Comparison of ENCODE assay signal across 23 cellular contexts in genomic region chr20:30485331-30486102, GRCh38.
"Had no signal": no experiment of that assay in that cellular context is flagged by ENCODE, and none has a peak within 500 bp of the region (broad histone marks: within the 10 kb centered on the region; RNA-seq: fewer than 3 reads in every experiment).

No MANE protein-coding gene starts in this region.

- H3K27me3 Mint-ChIP-seq: activated B cell treated with CpG ODN at 0.5 μM for 24 hours; activated CD4-positive, alpha-beta T cell treated with anti-CD3 and anti-CD28 coated beads, Interleukin-2, amount 10 ng/mL, durations not matched to agents 24 days and 14 days; stimulated activated naive CD8-positive, alpha-beta T cell treated with anti-CD3 and anti-CD28 coated beads, Interleukin-15, Interleukin-2, amounts not matched to agents 100 ng/mL and 50 ng/mL, for 24 hours had no signal

- H3K4me3 ChIP-seq: lung, skin epidermis, testis had no signal

- H3K36me3 ChIP-seq: brain microvascular endothelial cell had no signal

- H3K27me3 ChIP-seq: brain microvascular endothelial cell, testis had no signal

- H3K9me3 ChIP-seq: testis had no signal

- H3K4me3 Mint-ChIP-seq: activated B cell treated with CpG ODN at 0.5 μM for 24 hours; activated CD4-positive, alpha-beta T cell treated with anti-CD3 and anti-CD28 coated beads, Interleukin-2, amount 10 ng/mL, durations not matched to agents 24 days and 14 days; activated CD8-positive, alpha-beta T cell treated with anti-CD3 and anti-CD28 coated beads, Interleukin-2, amount 10 ng/mL, durations not matched to agents 7 days and 5 days; activated naive CD8-positive, alpha-beta T cell; dendritic cell treated with granulocyte-macrophage colony-stimulating factor and Interleukin-4, amounts not matched to agents 40 ng/mL and 50 ng/mL, for 4 days; naive B cell; stimulated activated naive CD8-positive, alpha-beta T cell treated with anti-CD3 and anti-CD28 coated beads, Interleukin-15, Interleukin-2, amounts not matched to agents 100 ng/mL and 50 ng/mL, for 24 hours; T-helper 2 cell treated with Interferon-gamma antibody and Interleukin-4, amounts not matched to agents 5 μg/mL and 100 μg/mL, for 36 hours had no signal

- DNase-seq: activated B cell treated with CpG ODN at 0.5 μM for 24 hours; activated CD4-positive, alpha-beta T cell treated with anti-CD3 and anti-CD28 coated beads, Interleukin-2, amount 10 ng/mL, durations not matched to agents 24 days and 14 days; activated CD8-positive, alpha-beta memory T cell treated with anti-CD3 and anti-CD28 coated beads, Interleukin-2, amount 50 U/mL, for 4 hours; activated CD8-positive, alpha-beta T cell treated with anti-CD3 and anti-CD28 coated beads, Interleukin-2, amount 10 ng/mL, durations not matched to agents 7 days and 5 days; activated gamma-delta T cell treated with Interleukin-2 at 50 U/mL for 16 hours; activated T-cell treated with anti-CD3 and anti-CD28 coated beads, Interleukin-2, amount 50 U/mL, for 48 hours; brain microvascular endothelial cell; cerebellar nuclear complex; effector memory CD4-positive, alpha-beta T cell; foreskin melanocyte; head of caudate nucleus; left cardiac atrium; naive B cell; retina; stimulated activated CD4-positive, alpha-beta T cell treated with anti-CD3 and anti-CD28 coated beads, Interleukin-4, amount 100 ng/mL, for 24 hours; stimulated activated CD8-positive, alpha-beta memory T cell treated with anti-CD3 and anti-CD28 coated beads, Interleukin-4, amount 100 ng/mL, for 48 hours; testis had no signal

- H3K27ac Mint-ChIP-seq: activated B cell treated with CpG ODN at 0.5 μM for 24 hours; activated CD4-positive, alpha-beta T cell treated with anti-CD3 and anti-CD28 coated beads, Interleukin-2, amount 10 ng/mL, durations not matched to agents 24 days and 14 days; activated CD8-positive, alpha-beta T cell treated with anti-CD3 and anti-CD28 coated beads, Interleukin-2, amount 10 ng/mL, durations not matched to agents 7 days and 5 days; activated naive CD8-positive, alpha-beta T cell; dendritic cell treated with granulocyte-macrophage colony-stimulating factor and Interleukin-4, amounts not matched to agents 40 ng/mL and 50 ng/mL, for 4 days; naive B cell; stimulated activated naive CD8-positive, alpha-beta T cell treated with anti-CD3 and anti-CD28 coated beads, Interleukin-15, Interleukin-2, amounts not matched to agents 100 ng/mL and 50 ng/mL, for 24 hours; T-helper 2 cell treated with Interferon-gamma antibody and Interleukin-4, amounts not matched to agents 5 μg/mL and 100 μg/mL, for 36 hours had no signal

- H3K27ac ChIP-seq: brain microvascular endothelial cell, skin epidermis, testis had no signal

- H3K4me1 Mint-ChIP-seq: activated B cell treated with CpG ODN at 0.5 μM for 24 hours; activated CD4-positive, alpha-beta T cell treated with anti-CD3 and anti-CD28 coated beads, Interleukin-2, amount 10 ng/mL, durations not matched to agents 24 days and 14 days; naive B cell had no signal

- H3K4me1 ChIP-seq: testis had no signal

- ATAC-seq: activated CD8-positive, alpha-beta T cell treated with anti-CD3 and anti-CD28 coated beads, Interleukin-2, amount 10 ng/mL, durations not matched to agents 7 days and 5 days; left cardiac atrium had no signal
